Comparison of ENCODE assay signal across 1 cellular context in the genomic region with DNA sequence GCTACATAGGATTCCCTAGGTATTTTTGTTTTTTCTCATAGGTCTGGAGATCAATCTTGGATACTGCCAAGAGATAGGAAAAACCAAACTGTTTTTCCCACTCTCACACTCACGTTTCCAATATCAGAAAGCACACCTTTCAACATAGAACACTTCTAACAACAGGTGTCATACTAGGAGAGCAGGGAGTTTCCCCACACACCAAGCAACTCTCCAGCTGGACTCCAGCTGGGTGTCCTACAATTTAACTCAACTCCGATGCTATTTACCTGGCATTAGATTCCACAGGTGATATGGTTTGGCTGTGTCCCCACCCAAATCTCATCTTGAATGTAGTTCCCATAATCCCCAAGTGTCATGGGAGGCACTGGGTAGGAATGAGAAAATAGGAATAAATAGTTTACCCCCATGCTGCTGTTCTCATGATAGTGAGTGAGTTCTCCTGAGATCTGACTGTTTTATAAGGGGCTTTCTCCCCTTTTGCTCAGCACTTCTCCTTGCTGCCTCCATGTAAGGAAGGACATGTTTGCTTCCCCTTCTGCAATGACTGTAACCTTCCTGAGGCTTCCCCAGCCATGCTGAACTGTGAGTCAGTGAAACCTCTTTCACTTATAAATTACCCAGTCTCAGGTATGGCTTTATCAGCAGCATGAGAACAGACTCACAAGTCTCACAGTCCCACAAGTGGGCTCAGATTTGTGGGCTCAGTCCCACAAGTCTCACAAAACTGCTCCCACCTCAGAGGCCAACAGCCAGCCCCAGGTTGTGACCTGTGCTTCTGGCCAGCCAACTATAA.
TF ChIP-seq lines count a peak whose summit lies in the region.

No MANE protein-coding gene starts in this region.

TF ChIP-seq in H1, 55 proteins besides CTCF, POLR2A, EP300 and RAD21:
- no peak for TF ChIP-seq SIRT6 (IDR thresholded peaks at IDR 0.05; ENCODE audit: low read length)
- no peak for TF ChIP-seq RNF2 (IDR thresholded peaks at IDR 0.05; ENCODE audit: borderline replicate concordance, low read depth, low read length, missing control alignments, poor library complexity, severe bottlenecking)
- TF ChIP-seq, protein P1, sequence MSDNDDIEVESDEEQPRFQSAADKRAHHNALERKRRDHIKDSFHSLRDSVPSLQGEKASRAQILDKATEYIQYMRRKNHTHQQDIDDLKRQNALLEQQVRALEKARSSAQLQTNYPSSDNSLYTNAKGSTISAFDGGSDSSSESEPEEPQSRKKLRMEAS (IDR thresholded peaks at IDR 0.05), result no peak
- no peak for TF ChIP-seq FOSL1 (IDR thresholded peaks at IDR 0.05; ENCODE audit: insufficient read depth, low read depth, low read length)
- TF ChIP-seq, protein P2, sequence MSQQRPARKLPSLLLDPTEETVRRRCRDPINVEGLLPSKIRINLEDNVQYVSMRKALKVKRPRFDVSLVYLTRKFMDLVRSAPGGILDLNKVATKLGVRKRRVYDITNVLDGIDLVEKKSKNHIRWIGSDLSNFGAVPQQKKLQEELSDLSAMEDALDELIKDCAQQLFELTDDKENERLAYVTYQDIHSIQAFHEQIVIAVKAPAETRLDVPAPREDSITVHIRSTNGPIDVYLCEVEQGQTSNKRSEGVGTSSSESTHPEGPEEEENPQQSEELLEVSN (IDR thresholded peaks at IDR 0.05), result no peak
- no peak for TF ChIP-seq JUN (IDR thresholded peaks at IDR 0.05; ENCODE audit: low read depth, low read length)
